In genomic region chr18:50970006-50970405, GRCh38 we compare ENCODE assay signal across 2 cellular contexts.
A peak's percentile ranks its signal among the peaks of the same experiment; 100 is the strongest.
TF ChIP-seq lines count a peak whose summit lies in the region.

No MANE protein-coding gene starts in this region.

TF ChIP-seq in liver, 16 proteins besides CTCF, POLR2A, EP300 and RAD21 (continued from another document):
- TF ChIP-seq REST (IDR thresholded peaks at IDR 0.05) (no peak), YY1 (IDR thresholded peaks at IDR 0.05) (peak; percentile 21), EGR1 (IDR thresholded peaks at IDR 0.05; ENCODE audit: low read depth in 2 of 2) (no peak), RXRA (IDR thresholded peaks at IDR 0.05) (peak in 1 of 2 donors; percentile 14), HNF4G (IDR thresholded peaks at IDR 0.05) (no peak), ATF3 (IDR thresholded peaks at IDR 0.05) (no peak), GABPA (IDR thresholded peaks at IDR 0.05 in 1 of 2, conservative IDR thresholded peaks at IDR 0.05 in 1 of 2) (no peak), JUND (IDR thresholded peaks at IDR 0.05) (no peak), ZBTB33 (IDR thresholded peaks at IDR 0.05) (no peak), HNF4A (conservative IDR thresholded peaks at IDR 0.05) (peak; percentile 10 to 13), MAX (IDR thresholded peaks at IDR 0.05) (no peak), FOXA1 (IDR thresholded peaks at IDR 0.05) (no peak), NR2F2 (IDR thresholded peaks at IDR 0.05) (no peak)

TF ChIP-seq in HepG2, 621 proteins besides CTCF, POLR2A, EP300 and RAD21 (continued from another document):
- no peak for TF ChIP-seq ZNF883 (CRISPR knock-in tag; IDR thresholded peaks at IDR 0.05; ENCODE audit: not compliant biosample characterization)
- TF ChIP-seq RELA (CRISPR knock-in tag; IDR thresholded peaks at IDR 0.05), result no peak
- no peak for TF ChIP-seq STAG1 (CRISPR knock-in tag; IDR thresholded peaks at IDR 0.05)
- TF ChIP-seq MTA3 (CRISPR knock-in tag; IDR thresholded peaks at IDR 0.05), result no peak
- TF ChIP-seq SMYD3 (CRISPR knock-in tag; IDR thresholded peaks at IDR 0.05), result no peak
- TF ChIP-seq CHD2 (IDR thresholded peaks at IDR 0.05; ENCODE audit: low read depth, low read length), result no peak
- no peak for TF ChIP-seq ZBTB33 (CRISPR knock-in tag; IDR thresholded peaks at IDR 0.05)
- no peak for TF ChIP-seq TFAP4 (IDR thresholded peaks at IDR 0.05; ENCODE audit: borderline replicate concordance, low read depth)
- TF ChIP-seq MEIS2 (CRISPR knock-in tag; IDR thresholded peaks at IDR 0.05), result no peak
- no peak for TF ChIP-seq ZKSCAN1 (IDR thresholded peaks at IDR 0.05; ENCODE audit: low read length)
